ENCODE assay signal across 8 cellular contexts in genomic region chr2:179049203-179049545, GRCh38. TPM values are rescaled to one million over a fixed set of nuclear protein-coding genes. Genes with fewer than 3 reads are reported as not detected.
DNase-seq lines count a peak whose midpoint lies in the region; ATAC-seq, FAIRE-seq and TF ChIP-seq lines count a peak whose summit lies in the region.

No MANE protein-coding gene starts in this region.

- no peaks in the 10 kb centered on the region for H3K27me3 Mint-ChIP-seq in mesothelial cell of epicardium (ENCODE audit: low read depth)

- no peak overlapping the region for H3K4me3 ChIP-seq in vagina

- H3K4me1 ChIP-seq in vagina, result no peaks in the 10 kb centered on the region

- no peak for TF ChIP-seq CTCF in mesothelial cell of epicardium (IDR thresholded peaks at IDR 0.05; ENCODE audit: unreplicated experiment)
- no peak for TF ChIP-seq CTCF in vagina (IDR thresholded peaks at IDR 0.05)

- no peak for TF ChIP-seq POLR2A in GM18505 (IDR thresholded peaks at IDR 0.05; ENCODE audit: borderline replicate concordance, extremely low read depth, insufficient read depth, insufficient read length)
- no peak for TF ChIP-seq POLR2A in vagina (IDR thresholded peaks at IDR 0.05)

- intact Hi-C loops in vagina (cut with DNase I), result no loop called here

- H3K27me3 ChIP-seq in vagina, result no peaks in the 10 kb centered on the region

- DNase-seq in NCI-H460 (ENCODE audit: extremely low read depth, low read depth), result peak; percentile 13
- no peak for DNase-seq in mesothelial cell of epicardium (ENCODE audit: low spot score in 2 of 2, unreplicated experiment in 2 of 2)
- DNase-seq in mesenteric fat pad (ENCODE audit: low spot score), result no peak
- no peak for DNase-seq in vagina (ENCODE audit: extremely low spot score in 2 of 2)
- no peak for DNase-seq in GM19240 (ENCODE audit: insufficient read length, low spot score)
- no peak for DNase-seq in GM19239 (ENCODE audit: insufficient read length, low spot score)

- no peaks in the 10 kb centered on the region for H3K36me3 Mint-ChIP-seq in mesothelial cell of epicardium

- H3K27ac Mint-ChIP-seq in mesothelial cell of epicardium, result peak overlapping the region; percentile 19

- FAIRE-seq in GM19239 (lab: Jason Lieb, UNC), result no peak

- ATAC-seq in GM18505 (IDR thresholded peaks at IDR 0.05; ENCODE audit: unreplicated experiment) (peak; percentile 33), GM21786 (IDR thresholded peaks at IDR 0.05; ENCODE audit: unreplicated experiment) (peak; percentile 30)

- H3K36me3 ChIP-seq in vagina, result no peaks in the 10 kb centered on the region

- H3K9me3 ChIP-seq in vagina, result no peaks in the 10 kb centered on the region

- H3K4me3 Mint-ChIP-seq in mesothelial cell of epicardium, result no peak overlapping the region

- peaks cover 6% of the 10 kb centered on the region for H3K9me3 Mint-ChIP-seq in mesothelial cell of epicardium

- H3K27ac ChIP-seq in vagina, result no peak overlapping the region

- H3K4me1 Mint-ChIP-seq in mesothelial cell of epicardium, result peaks cover 39% of the 10 kb centered on the region

RNA-seq across cellular contexts. Expression of gene CCDC141, which starts 0.8 kb away (rescaled TPM):
- total RNA-seq in NCI-H460 (2014; rRNA removed; shearing (Covaris generic)), result 2.4 and 4.0 TPM in 2 replicates
- polyA plus RNA-seq in NCI-H460 (2014; cell fraction: nucleus; rRNA removed), result 1.3 and 2.1 TPM in 2 replicates
- total RNA-seq in mesothelial cell of epicardium (1.0 to 1.2 TPM (median 1.1 TPM) in 3 replicates), mesenteric fat pad (6.4 TPM), vagina (2.0 TPM)
